20 cellular contexts compared by ENCODE assay signal in the genomic region with DNA sequence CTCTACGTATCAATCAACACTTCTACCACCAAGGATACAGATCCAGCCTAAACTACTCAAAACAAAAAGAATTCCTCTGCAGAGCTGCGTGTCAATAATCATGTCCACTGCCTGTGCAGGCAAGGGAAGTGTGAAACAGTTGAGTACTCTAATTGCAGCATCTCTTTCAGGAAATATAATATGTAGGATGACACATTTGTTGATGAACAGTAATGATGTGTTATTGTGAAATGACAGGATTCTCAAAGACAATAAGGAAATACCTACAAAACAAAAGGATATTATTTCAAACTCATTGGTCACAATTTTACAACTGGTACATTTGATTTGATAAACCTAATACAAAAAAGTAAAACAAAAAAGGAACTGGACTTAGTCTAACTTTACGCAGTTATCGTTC. TPM values are rescaled to one million over a fixed set of nuclear protein-coding genes. Genes with fewer than 3 reads are reported as not detected.
"Had no signal": no experiment of that assay in that cellular context is flagged by ENCODE, and none has a peak within 500 bp of the region (broad histone marks: within the 10 kb centered on the region; RNA-seq: fewer than 3 reads in every experiment).

No MANE protein-coding gene starts in this region.

- H3K4me3 Mint-ChIP-seq: activated B cell treated with CpG ODN at 0.5 μM for 24 hours; activated CD4-positive, alpha-beta memory T cell treated with anti-CD3 and anti-CD28 coated beads, Interleukin-2, amount 10 ng/mL, durations not matched to agents 7 days and 5 days; stimulated activated effector memory CD8-positive, alpha-beta T cell treated with anti-CD3 and anti-CD28 coated beads, Interleukin-12 subunit alpha, Interleukin-12 subunit beta, amount 100 ng/mL, for 72 hours; T-helper 1 cell treated with Interleukin-12 subunit alpha and Interleukin-12 subunit beta and Interleukin-4 antibody, amounts not matched to agents 30 μg/mL and 1 μg/mL, for 36 hours had no signal

- H3K27me3 Mint-ChIP-seq: activated B cell treated with CpG ODN at 0.5 μM for 24 hours; activated CD4-positive, alpha-beta memory T cell treated with anti-CD3 and anti-CD28 coated beads, Interleukin-2, amount 10 ng/mL, durations not matched to agents 7 days and 5 days had no signal

- H3K27ac Mint-ChIP-seq: activated B cell treated with CpG ODN at 0.5 μM for 24 hours; activated CD4-positive, alpha-beta memory T cell treated with anti-CD3 and anti-CD28 coated beads, Interleukin-2, amount 10 ng/mL, durations not matched to agents 7 days and 5 days; stimulated activated effector memory CD8-positive, alpha-beta T cell treated with anti-CD3 and anti-CD28 coated beads, Interleukin-12 subunit alpha, Interleukin-12 subunit beta, amount 100 ng/mL, for 72 hours; T-helper 1 cell treated with Interleukin-12 subunit alpha and Interleukin-12 subunit beta and Interleukin-4 antibody, amounts not matched to agents 30 μg/mL and 1 μg/mL, for 36 hours had no signal

- H3K27me3 ChIP-seq: gastrocnemius medialis, upper lobe of left lung had no signal

- H3K4me3 ChIP-seq: gastrocnemius medialis, upper lobe of left lung had no signal

- DNase-seq: activated B cell treated with CpG ODN at 0.5 μM for 24 hours; activated CD4-positive, alpha-beta memory T cell treated with anti-CD3 and anti-CD28 coated beads, Interleukin-2, amount 10 ng/mL, durations not matched to agents 7 days and 5 days; activated CD4-positive, alpha-beta T cell treated with anti-CD3 and anti-CD28 coated beads for 4 hours; activated naive CD4-positive, alpha-beta T cell treated with Interleukin-2 at 50 U/mL for 16 hours; amygdala; effector CD4-positive, alpha-beta T cell; gastrocnemius medialis; head of caudate nucleus; hypothalamus; left ventricle myocardium superior; mammary epithelial cell; small intestine; stimulated activated CD4-positive, alpha-beta T cell treated with anti-CD3 and anti-CD28 coated beads, Interleukin-2, amount 100 ng/mL, for 24 hours had no signal

- ATAC-seq: esophagus mucosa; gastrocnemius medialis; left ventricle myocardium superior; sciatic nerve; stimulated activated effector memory CD8-positive, alpha-beta T cell treated with anti-CD3 and anti-CD28 coated beads, Interleukin-12 subunit alpha, Interleukin-12 subunit beta, amount 100 ng/mL, for 72 hours had no signal

- FAIRE-seq: islet of Langerhans, small intestine had no signal

- H3K9me3 Mint-ChIP-seq: activated B cell treated with CpG ODN at 0.5 μM for 24 hours; activated CD4-positive, alpha-beta memory T cell treated with anti-CD3 and anti-CD28 coated beads, Interleukin-2, amount 10 ng/mL, durations not matched to agents 7 days and 5 days; stimulated activated effector memory CD8-positive, alpha-beta T cell treated with anti-CD3 and anti-CD28 coated beads, Interleukin-12 subunit alpha, Interleukin-12 subunit beta, amount 100 ng/mL, for 72 hours; T-helper 1 cell treated with Interleukin-12 subunit alpha and Interleukin-12 subunit beta and Interleukin-4 antibody, amounts not matched to agents 30 μg/mL and 1 μg/mL, for 36 hours had no signal

RNA-seq across cellular contexts. Expression of gene PATL2, which starts 52.1 kb away (rescaled TPM):
- total RNA-seq: mammary epithelial cell, renal cortical epithelial cell had no signal
